ENCODE assay signal across 8 cellular contexts in the genomic region with DNA sequence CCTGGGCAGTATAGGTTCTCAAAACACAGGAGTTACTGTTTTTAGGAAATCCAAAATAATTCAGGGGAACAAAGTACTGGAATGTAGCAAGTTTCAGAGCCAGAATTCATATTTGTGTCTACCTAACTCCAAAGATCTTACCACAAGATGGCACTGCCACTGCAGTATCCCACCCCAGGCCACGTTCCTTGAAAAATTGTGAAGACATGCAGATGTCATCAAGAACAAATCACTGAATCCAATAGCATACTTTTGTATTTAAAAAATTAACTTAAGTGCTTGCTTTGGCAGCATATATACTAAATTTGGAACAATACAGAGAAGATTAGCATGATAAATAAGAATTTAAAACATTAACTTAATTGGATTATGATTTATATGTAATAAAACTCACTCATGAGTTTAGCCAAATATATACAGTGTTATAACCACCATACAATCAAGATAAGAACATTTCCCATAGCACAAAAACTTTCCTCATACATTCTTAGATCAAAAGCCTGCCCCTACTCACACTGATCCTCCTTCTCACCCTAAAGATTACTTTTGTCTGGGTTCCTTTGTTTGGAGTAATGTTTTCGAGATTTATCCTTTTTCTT.
DNase-seq lines count a peak whose midpoint lies in the region; ATAC-seq and TF ChIP-seq lines count a peak whose summit lies in the region.

No MANE protein-coding gene starts in this region.

- H3K9me3 ChIP-seq in OCI-LY7 (ENCODE audit: low read length) (no peaks in the 10 kb centered on the region), testis (no peaks in the 10 kb centered on the region)

- no TSS peak for BruUV-seq in OCI-LY7 (replicated peaks; lab: Mats Ljungman, UMichigan)

- H3K27ac ChIP-seq in OCI-LY7 (ENCODE audit: low read depth, low read length, poor library complexity, severe bottlenecking): no peak overlapping the region
- no peak overlapping the region for H3K27ac ChIP-seq in testis

- H3K36me3 Mint-ChIP-seq in activated CD8-positive, alpha-beta T cell treated with anti-CD3 and anti-CD28 coated beads for 36 hours (ENCODE audit: low read depth): peaks cover 19% of the 10 kb centered on the region
- peaks cover 19% of the 10 kb centered on the region for H3K36me3 Mint-ChIP-seq in activated CD8-positive, alpha-beta T cell treated with anti-CD3 and anti-CD28 coated beads, Interleukin-2, amount 10 ng/mL, durations not matched to agents 7 days and 5 days (ENCODE audit: low read depth)
- H3K36me3 Mint-ChIP-seq in activated CD4-positive, alpha-beta T cell treated with anti-CD3 and anti-CD28 coated beads, Interleukin-2, amount 10 ng/mL, durations not matched to agents 7 days and 5 days (ENCODE audit: low read depth): peaks cover 7% of the 10 kb centered on the region

- no peak overlapping the region for H3K4me3 ChIP-seq in OCI-LY7 (ENCODE audit: low read depth, low read length, poor library complexity, severe bottlenecking)
- no peak overlapping the region for H3K4me3 ChIP-seq in testis

- intact Hi-C loops in activated CD8-positive, alpha-beta T cell treated with anti-CD3 and anti-CD28 coated beads for 36 hours (cut with micrococcal nuclease): no loop called here
- intact Hi-C loops in OCI-LY7 (cut with micrococcal nuclease; ENCODE audit: unreplicated experiment): no loop called here
- intact Hi-C loops in testis (cut with DNase I; ENCODE audit: low total_unique reads): no loop called here
- intact Hi-C loops in cardiac septum (cut with DNase I): no loop called here

- H3K79me2 ChIP-seq in OCI-LY7 (ENCODE audit: insufficient read depth, low read depth, low read length): no peaks in the 10 kb centered on the region

- no peak overlapping the region for H3K4me2 ChIP-seq in OCI-LY7 (ENCODE audit: low read length)

- ATAC-seq in activated CD8-positive, alpha-beta T cell treated with anti-CD3 and anti-CD28 coated beads for 36 hours: no peak
- no peak for ATAC-seq in activated CD8-positive, alpha-beta T cell treated with anti-CD3 and anti-CD28 coated beads, Interleukin-2, amount 10 ng/mL, durations not matched to agents 7 days and 5 days
- no peak for ATAC-seq in GM21360 (IDR thresholded peaks at IDR 0.05; ENCODE audit: unreplicated experiment)

- peak; percentile 9 for DNase-seq in activated CD8-positive, alpha-beta T cell treated with anti-CD3 and anti-CD28 coated beads for 36 hours
- no peak for DNase-seq in activated CD8-positive, alpha-beta T cell treated with anti-CD3 and anti-CD28 coated beads, Interleukin-2, amount 10 ng/mL, durations not matched to agents 7 days and 5 days
- DNase-seq in OCI-LY7 (ENCODE audit: low spot score) (peak; percentile 35), fibroblast of gingiva (ENCODE audit: low read depth) (peak; percentile 32), testis (peak; percentile 23), cardiac septum (ENCODE audit: low spot score) (no peak)
- DNase-seq in activated CD4-positive, alpha-beta T cell treated with anti-CD3 and anti-CD28 coated beads, Interleukin-2, amount 10 ng/mL, durations not matched to agents 7 days and 5 days: no peak

- H2AFZ ChIP-seq in OCI-LY7 (ENCODE audit: low read length): no peak overlapping the region

- H3K4me1 Mint-ChIP-seq in activated CD8-positive, alpha-beta T cell treated with anti-CD3 and anti-CD28 coated beads for 36 hours (ENCODE audit: low read depth): peaks cover 2% of the 10 kb centered on the region
- H3K4me1 Mint-ChIP-seq in activated CD8-positive, alpha-beta T cell treated with anti-CD3 and anti-CD28 coated beads, Interleukin-2, amount 10 ng/mL, durations not matched to agents 7 days and 5 days (ENCODE audit: low read depth): no peaks in the 10 kb centered on the region
- H3K4me1 Mint-ChIP-seq in activated CD4-positive, alpha-beta T cell treated with anti-CD3 and anti-CD28 coated beads, Interleukin-2, amount 10 ng/mL, durations not matched to agents 7 days and 5 days: no peaks in the 10 kb centered on the region

- H4K20me1 ChIP-seq in OCI-LY7 (ENCODE audit: insufficient read depth, low read length): no peaks in the 10 kb centered on the region

- TF ChIP-seq POLR2A in testis (IDR thresholded peaks at IDR 0.05): no peak

- no peaks in the 10 kb centered on the region for H3K27me3 Mint-ChIP-seq in activated CD8-positive, alpha-beta T cell treated with anti-CD3 and anti-CD28 coated beads for 36 hours
- H3K27me3 Mint-ChIP-seq in activated CD8-positive, alpha-beta T cell treated with anti-CD3 and anti-CD28 coated beads, Interleukin-2, amount 10 ng/mL, durations not matched to agents 7 days and 5 days (ENCODE audit: low read depth): no peaks in the 10 kb centered on the region
- no peaks in the 10 kb centered on the region for H3K27me3 Mint-ChIP-seq in activated CD4-positive, alpha-beta T cell treated with anti-CD3 and anti-CD28 coated beads, Interleukin-2, amount 10 ng/mL, durations not matched to agents 7 days and 5 days

- POLR2A ChIA-PET in activated CD8-positive, alpha-beta T cell treated with anti-CD3 and anti-CD28 coated beads for 36 hours (lab: Charles Lee): no interaction called here
- POLR2A ChIA-PET in activated CD8-positive, alpha-beta T cell treated with anti-CD3 and anti-CD28 coated beads, Interleukin-2, amount 10 ng/mL, durations not matched to agents 7 days and 5 days (lab: Charles Lee): no interaction called here
- POLR2A ChIA-PET in OCI-LY7 (lab: Charles Lee): interaction anchor here (0.5 to 0.7 kb wide), 2 partner anchors 27 to 129 kb away, joined by 4 to 5 read pairs; no protein-coding TSS in a partner anchor
- POLR2A ChIA-PET in activated CD4-positive, alpha-beta T cell treated with anti-CD3 and anti-CD28 coated beads, Interleukin-2, amount 10 ng/mL, durations not matched to agents 7 days and 5 days (lab: Charles Lee): no interaction called here

- H3K4me3 Mint-ChIP-seq in activated CD8-positive, alpha-beta T cell treated with anti-CD3 and anti-CD28 coated beads for 36 hours: no peak overlapping the region
- no peak overlapping the region for H3K4me3 Mint-ChIP-seq in activated CD8-positive, alpha-beta T cell treated with anti-CD3 and anti-CD28 coated beads, Interleukin-2, amount 10 ng/mL, durations not matched to agents 7 days and 5 days
- H3K4me3 Mint-ChIP-seq in activated CD4-positive, alpha-beta T cell treated with anti-CD3 and anti-CD28 coated beads, Interleukin-2, amount 10 ng/mL, durations not matched to agents 7 days and 5 days: no peak overlapping the region

- H3K27ac Mint-ChIP-seq in activated CD8-positive, alpha-beta T cell treated with anti-CD3 and anti-CD28 coated beads for 36 hours: no peak overlapping the region
- no peak overlapping the region for H3K27ac Mint-ChIP-seq in activated CD8-positive, alpha-beta T cell treated with anti-CD3 and anti-CD28 coated beads, Interleukin-2, amount 10 ng/mL, durations not matched to agents 7 days and 5 days
- H3K27ac Mint-ChIP-seq in activated CD4-positive, alpha-beta T cell treated with anti-CD3 and anti-CD28 coated beads, Interleukin-2, amount 10 ng/mL, durations not matched to agents 7 days and 5 days: no peak overlapping the region

- H3K9me3 Mint-ChIP-seq in activated CD8-positive, alpha-beta T cell treated with anti-CD3 and anti-CD28 coated beads for 36 hours: peaks cover 3% of the 10 kb centered on the region
- H3K9me3 Mint-ChIP-seq in activated CD8-positive, alpha-beta T cell treated with anti-CD3 and anti-CD28 coated beads, Interleukin-2, amount 10 ng/mL, durations not matched to agents 7 days and 5 days (ENCODE audit: insufficient read depth): no peaks in the 10 kb centered on the region
- H3K9me3 Mint-ChIP-seq in activated CD4-positive, alpha-beta T cell treated with anti-CD3 and anti-CD28 coated beads, Interleukin-2, amount 10 ng/mL, durations not matched to agents 7 days and 5 days: no peaks in the 10 kb centered on the region

- peaks cover 26% of the 10 kb centered on the region for H3K36me3 ChIP-seq in OCI-LY7 (ENCODE audit: insufficient read depth, low read length)
- no peaks in the 10 kb centered on the region for H3K36me3 ChIP-seq in testis (ENCODE audit: low read depth, missing control alignments)

- WGBS in testis, 2 donors: 47 to 50% methylated on average over 2 of the region's 2 CpGs

- H3K4me1 ChIP-seq in OCI-LY7 (ENCODE audit: insufficient read depth, low read length, poor library complexity, severe bottlenecking) (no peaks in the 10 kb centered on the region), testis (no peaks in the 10 kb centered on the region)

- no peaks in the 10 kb centered on the region for H3K27me3 ChIP-seq in testis

- no peaks in the 10 kb centered on the region for H3K9me2 ChIP-seq in OCI-LY7 (ENCODE audit: insufficient read depth, low read length)

- CTCF ChIA-PET in activated CD8-positive, alpha-beta T cell treated with anti-CD3 and anti-CD28 coated beads for 36 hours (lab: Charles Lee): interaction anchor here (1.4 to 1.7 kb wide), 2 partner anchors 439 kb away, joined by 4 to 5 read pairs; no protein-coding TSS in a partner anchor
- CTCF ChIA-PET in activated CD8-positive, alpha-beta T cell treated with anti-CD3 and anti-CD28 coated beads, Interleukin-2, amount 10 ng/mL, durations not matched to agents 7 days and 5 days (lab: Charles Lee): interaction anchor here (1.0 to 1.1 kb wide), 2 partner anchors 41 to 123 kb away, joined by 3 read pairs; no protein-coding TSS in a partner anchor
- CTCF ChIA-PET in OCI-LY7 (lab: Charles Lee; ENCODE audit: unreplicated experiment): no interaction called here
- CTCF ChIA-PET in activated CD4-positive, alpha-beta T cell treated with anti-CD3 and anti-CD28 coated beads, Interleukin-2, amount 10 ng/mL, durations not matched to agents 7 days and 5 days (lab: Charles Lee): interaction anchor here (0.5 to 0.7 kb wide), 2 partner anchors 14 to 135 kb away, joined by 3 read pairs; no protein-coding TSS in a partner anchor

- no peak for TF ChIP-seq CTCF in activated CD8-positive, alpha-beta T cell treated with anti-CD3 and anti-CD28 coated beads for 36 hours (IDR thresholded peaks at IDR 0.05)
- TF ChIP-seq CTCF in OCI-LY7 (conservative IDR thresholded peaks at IDR 0.05; ENCODE audit: low read length): peak; percentile 83
- peak in 1 of 3 experiments; percentile 26 for TF ChIP-seq CTCF in testis (IDR thresholded peaks at IDR 0.05)

Comparison
In these comparisons a context has a peak if more than half of its experiments do, and no peak if none do; other contexts are left out.
1. DNase-seq: peak in activated CD8-positive, alpha-beta T cell treated with anti-CD3 and anti-CD28 coated beads for 36 hours (single experiment), OCI-LY7 (single experiment), fibroblast of gingiva (single experiment) and testis (single experiment); none in activated CD8-positive, alpha-beta T cell treated with anti-CD3 and anti-CD28 coated beads, Interleukin-2, amount 10 ng/mL, durations not matched to agents 7 days and 5 days (single experiment), activated CD4-positive, alpha-beta T cell treated with anti-CD3 and anti-CD28 coated beads, Interleukin-2, amount 10 ng/mL, durations not matched to agents 7 days and 5 days (single experiment) and cardiac septum (single experiment).